25 cellular contexts compared by ENCODE assay signal in genomic region chr3:66140106-66140505, GRCh38.
"Had no signal": no experiment of that assay in that cellular context is flagged by ENCODE, and none has a peak within 500 bp of the region (broad histone marks: within the 10 kb centered on the region; RNA-seq: fewer than 3 reads in every experiment).

No MANE protein-coding gene starts in this region.

- H3K36me3 ChIP-seq: esophagus squamous epithelium, heart right ventricle, lower lobe of right lung, sigmoid colon, spleen, thoracic aorta, tibial nerve, upper lobe of left lung had no signal

- H3K4me3 ChIP-seq: esophagus squamous epithelium, heart right ventricle, lower lobe of right lung, psoas muscle, sigmoid colon, skin epidermis, spleen, thoracic aorta, tibial nerve, upper lobe of left lung had no signal

- H3K27ac ChIP-seq: esophagus squamous epithelium, lower lobe of right lung, psoas muscle, sigmoid colon, skin epidermis, spleen, thoracic aorta, tibial nerve, upper lobe of left lung had no signal

- H3K27me3 ChIP-seq: esophagus squamous epithelium, heart right ventricle, sigmoid colon, spleen, tibial nerve, upper lobe of left lung had no signal

- ATAC-seq: effector memory CD8-positive, alpha-beta T cell; left colon; lower lobe of right lung; naive thymus-derived CD8-positive, alpha-beta T cell; psoas muscle; right cardiac atrium; stimulated activated memory B cell treated with anti-CD40 and anti-IgM and Interleukin-4, amounts not matched to agents 10 μg/mL and 1 μg/mL and 100 μg/mL, for 72 hours; stimulated activated naive CD8-positive, alpha-beta T cell treated with anti-CD3 and anti-CD28 coated beads, Interleukin-15, Interleukin-2, amounts not matched to agents 100 U/mL and 50 U/mL, for 24 hours had no signal

- H3K4me1 ChIP-seq: lower lobe of right lung, sigmoid colon, spleen had no signal

- DNase-seq: cortex of kidney; effector memory CD8-positive, alpha-beta T cell; erythroblast; esophagus squamous epithelium; glutamatergic neuron; heart right ventricle; hippocampal formation; left colon; left ventricle myocardium superior; lower lobe of right lung; naive thymus-derived CD8-positive, alpha-beta T cell; nephron progenitor cell; nucleus accumbens; posterior cingulate gyrus; psoas muscle; right cardiac atrium; sigmoid colon; spleen; stimulated activated CD4-positive, alpha-beta T cell treated with anti-CD3 and anti-CD28 coated beads, Interleukin-4, amount 100 ng/mL, for 4 hours; stimulated activated naive CD8-positive, alpha-beta T cell treated with anti-CD3 and anti-CD28 coated beads, Interleukin-15, Interleukin-2, amounts not matched to agents 100 U/mL and 50 U/mL, for 24 hours; upper lobe of left lung had no signal

- H3K9me3 ChIP-seq: esophagus squamous epithelium, lower lobe of right lung, psoas muscle, sigmoid colon, spleen, thoracic aorta, tibial nerve, upper lobe of left lung had no signal
